In the genomic region with DNA sequence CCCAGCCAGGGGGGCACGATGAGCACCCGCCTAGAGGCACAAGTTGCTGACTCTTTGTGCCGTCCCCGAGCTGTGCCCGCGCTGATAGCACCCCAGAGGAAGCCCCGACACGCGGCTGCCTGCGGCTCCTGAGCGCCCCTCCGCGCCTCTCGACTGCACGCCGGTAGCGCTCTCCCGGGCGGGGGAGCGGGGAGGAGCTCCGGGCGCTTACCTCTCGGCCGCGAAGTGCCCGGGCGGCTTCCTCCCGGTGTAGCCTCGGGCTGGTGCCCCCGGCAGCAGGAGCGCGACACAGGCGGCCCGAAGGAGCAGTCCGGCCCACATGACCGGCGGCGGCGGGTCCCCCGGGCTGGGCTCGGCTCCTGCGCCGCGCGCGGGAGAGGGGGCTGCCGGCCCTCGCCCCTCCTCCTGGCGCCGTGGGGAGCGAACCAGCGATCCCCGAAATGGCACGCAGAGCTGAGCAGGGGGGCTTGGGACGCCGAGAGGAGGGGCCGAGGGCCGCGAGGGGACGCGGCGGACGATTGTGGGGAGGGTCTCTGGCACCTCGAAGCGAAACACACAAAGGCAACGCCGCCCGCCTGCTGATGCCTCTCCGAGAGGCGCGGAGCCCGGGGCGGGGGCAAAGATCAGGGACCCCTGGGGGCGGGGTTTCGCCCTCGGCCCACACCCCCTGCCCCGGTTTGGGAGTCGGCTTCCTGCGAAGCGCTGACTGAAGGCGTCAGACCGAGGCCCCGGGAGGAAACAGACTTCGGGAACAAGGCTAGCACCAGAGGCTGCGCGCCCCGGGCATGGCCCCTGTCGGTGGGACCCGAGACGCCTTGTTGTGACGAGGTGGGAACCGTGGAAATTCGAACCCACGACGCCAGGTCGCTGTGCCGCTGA, we compare ENCODE assay signal across 8 cellular contexts. TPM values are rescaled to one million over a fixed set of nuclear protein-coding genes. Genes with fewer than 3 reads are reported as not detected.
DNase-seq lines count a peak whose midpoint lies in the region; ATAC-seq and TF ChIP-seq lines count a peak whose summit lies in the region.

A gene with protein sequence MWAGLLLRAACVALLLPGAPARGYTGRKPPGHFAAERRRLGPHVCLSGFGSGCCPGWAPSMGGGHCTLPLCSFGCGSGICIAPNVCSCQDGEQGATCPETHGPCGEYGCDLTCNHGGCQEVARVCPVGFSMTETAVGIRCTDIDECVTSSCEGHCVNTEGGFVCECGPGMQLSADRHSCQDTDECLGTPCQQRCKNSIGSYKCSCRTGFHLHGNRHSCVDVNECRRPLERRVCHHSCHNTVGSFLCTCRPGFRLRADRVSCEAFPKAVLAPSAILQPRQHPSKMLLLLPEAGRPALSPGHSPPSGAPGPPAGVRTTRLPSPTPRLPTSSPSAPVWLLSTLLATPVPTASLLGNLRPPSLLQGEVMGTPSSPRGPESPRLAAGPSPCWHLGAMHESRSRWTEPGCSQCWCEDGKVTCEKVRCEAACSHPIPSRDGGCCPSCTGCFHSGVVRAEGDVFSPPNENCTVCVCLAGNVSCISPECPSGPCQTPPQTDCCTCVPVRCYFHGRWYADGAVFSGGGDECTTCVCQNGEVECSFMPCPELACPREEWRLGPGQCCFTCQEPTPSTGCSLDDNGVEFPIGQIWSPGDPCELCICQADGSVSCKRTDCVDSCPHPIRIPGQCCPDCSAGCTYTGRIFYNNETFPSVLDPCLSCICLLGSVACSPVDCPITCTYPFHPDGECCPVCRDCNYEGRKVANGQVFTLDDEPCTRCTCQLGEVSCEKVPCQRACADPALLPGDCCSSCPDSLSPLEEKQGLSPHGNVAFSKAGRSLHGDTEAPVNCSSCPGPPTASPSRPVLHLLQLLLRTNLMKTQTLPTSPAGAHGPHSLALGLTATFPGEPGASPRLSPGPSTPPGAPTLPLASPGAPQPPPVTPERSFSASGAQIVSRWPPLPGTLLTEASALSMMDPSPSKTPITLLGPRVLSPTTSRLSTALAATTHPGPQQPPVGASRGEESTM (minus strand): TSS at position 600 of the 879 bp plus-strand sequence. CDS start 279 bp downstream, at position 321.

- WGBS in hepatocyte (ENCODE audit: low lambda C conversion rate, missing lambda C conversion rate) = 2% methylated on average over 84 of the region's 97 CpGs

- TF ChIP-seq CTCF in DOHH2 (IDR thresholded peaks at IDR 0.05; ENCODE audit: low read depth, low read length, poor library complexity, severe bottlenecking) (peak; percentile 50), KMS-11 (conservative IDR thresholded peaks at IDR 0.05; ENCODE audit: low read depth, low read length) (no peak), SU-DHL-6 (IDR thresholded peaks at IDR 0.05; ENCODE audit: insufficient read depth, low read length, poor library complexity, severe bottlenecking) (no peak), hepatocyte (IDR thresholded peaks at IDR 0.05; ENCODE audit: poor library complexity) (peak; percentile 33)

- no peaks in the 10 kb centered on the region for H3K9me3 Mint-ChIP-seq in activated naive CD8-positive, alpha-beta T cell treated with anti-CD3 and anti-CD28 coated beads, Interleukin-2, amount 50 U/mL, for 24 hours

- H3K4me3 ChIP-seq in DOHH2 (ENCODE audit: low read length) = peak within 1 kb of the TSS; percentile 87
- peak within 1 kb of the TSS; percentile 62 for H3K4me3 ChIP-seq in KMS-11 (IDR thresholded peaks at IDR 0.05; ENCODE audit: insufficient read depth, low read depth, low read length)
- peak within 1 kb of the TSS; percentile 81 for H3K4me3 ChIP-seq in SU-DHL-6 (ENCODE audit: insufficient read depth, low read length, poor library complexity, severe bottlenecking)
- H3K4me3 ChIP-seq in hepatocyte = peak within 1 kb of the TSS; percentile 61
- H3K4me3 ChIP-seq in skin epidermis = peak within 1 kb of the TSS; percentile 35 to 56 (median 50)

- H3K9me3 ChIP-seq in DOHH2 (ENCODE audit: control insufficient read depth, insufficient read depth, low read length) = no peaks in the 10 kb centered on the region
- no peaks in the 10 kb centered on the region for H3K9me3 ChIP-seq in SU-DHL-6 (ENCODE audit: insufficient read depth, low read length)
- H3K9me3 ChIP-seq in hepatocyte (ENCODE audit: low read depth) = no peaks in the 10 kb centered on the region

- H3K9me2 ChIP-seq in DOHH2 (replicated peaks; ENCODE audit: control insufficient read depth, low read length) (no peaks in the 10 kb centered on the region), SU-DHL-6 (replicated peaks; ENCODE audit: insufficient read depth, low read length) (no peaks in the 10 kb centered on the region), hepatocyte (replicated peaks; ENCODE audit: insufficient read depth) (no peaks in the 10 kb centered on the region)

- peak within 1 kb of the TSS; percentile 85 for H3K4me2 ChIP-seq in DOHH2 (ENCODE audit: low read length)
- H3K4me2 ChIP-seq in KMS-11 = peak within 1 kb of the TSS; percentile 83
- peak within 1 kb of the TSS; percentile 99 for H3K4me2 ChIP-seq in SU-DHL-6 (ENCODE audit: low read depth, low read length, poor library complexity, severe bottlenecking)
- peak within 1 kb of the TSS; percentile 98 for H3K4me2 ChIP-seq in hepatocyte

- peak within 1 kb of the TSS; percentile 19 for H2AFZ ChIP-seq in KMS-11 (ENCODE audit: low read depth)
- peak within 1 kb of the TSS; percentile 83 for H2AFZ ChIP-seq in SU-DHL-6 (ENCODE audit: low read depth, low read length, severe bottlenecking)
- H2AFZ ChIP-seq in hepatocyte = peak within 1 kb of the TSS; percentile 66

- H3K36me3 Mint-ChIP-seq in activated naive CD8-positive, alpha-beta T cell treated with anti-CD3 and anti-CD28 coated beads, Interleukin-2, amount 50 U/mL, for 24 hours (ENCODE audit: low read depth) = peaks cover 28% of the 10 kb centered on the region

- peaks cover 43% of the 10 kb centered on the region for H3K4me1 Mint-ChIP-seq in activated naive CD8-positive, alpha-beta T cell treated with anti-CD3 and anti-CD28 coated beads, Interleukin-2, amount 50 U/mL, for 24 hours

- H3K79me2 ChIP-seq in DOHH2 (ENCODE audit: control insufficient read depth, low read length) (peaks cover 18% of the 10 kb centered on the region), KMS-11 (ENCODE audit: insufficient read depth, low read depth) (no peaks in the 10 kb centered on the region), SU-DHL-6 (ENCODE audit: insufficient read depth, low read length) (peaks cover 34% of the 10 kb centered on the region), hepatocyte (peaks cover 10% of the 10 kb centered on the region)

- H3K27ac ChIP-seq in DOHH2 (ENCODE audit: low read depth, low read length) (peak within 1 kb of the TSS; percentile 72), KMS-11 (peak within 1 kb of the TSS; percentile 93), SU-DHL-6 (ENCODE audit: low read depth, low read length) (peak within 1 kb of the TSS; percentile 88), hepatocyte (peak within 1 kb of the TSS; percentile 63), skin epidermis (peak within 1 kb of the TSS in 18 of 21 experiments; percentile 1 to 85 (median 64))

- H3K4me1 ChIP-seq in DOHH2 (ENCODE audit: control insufficient read depth, low read length) (peaks cover 21% of the 10 kb centered on the region), KMS-11 (ENCODE audit: low read depth, poor library complexity, severe bottlenecking) (peaks cover 58% of the 10 kb centered on the region), hepatocyte (ENCODE audit: insufficient read depth) (peaks cover 14% of the 10 kb centered on the region)

- H3K27me3 ChIP-seq in DOHH2 (ENCODE audit: control insufficient read depth, low read length) (no peaks in the 10 kb centered on the region), KMS-11 (ENCODE audit: insufficient read depth, low read depth) (no peaks in the 10 kb centered on the region), SU-DHL-6 (ENCODE audit: low read length) (no peaks in the 10 kb centered on the region), hepatocyte (no peaks in the 10 kb centered on the region)

- H3K36me3 ChIP-seq in DOHH2 (ENCODE audit: control insufficient read depth, low read length) = peaks cover 39% of the 10 kb centered on the region
- no peaks in the 10 kb centered on the region for H3K36me3 ChIP-seq in KMS-11 (ENCODE audit: insufficient read depth)
- H3K36me3 ChIP-seq in SU-DHL-6 (ENCODE audit: low read length) = no peaks in the 10 kb centered on the region
- no peaks in the 10 kb centered on the region for H3K36me3 ChIP-seq in hepatocyte (replicated peaks; ENCODE audit: insufficient read depth, low read depth)

- H3K27me3 Mint-ChIP-seq in activated naive CD8-positive, alpha-beta T cell treated with anti-CD3 and anti-CD28 coated beads, Interleukin-2, amount 50 U/mL, for 24 hours = peaks cover 12% of the 10 kb centered on the region

- peak within 1 kb of the TSS; percentile 88 for H3K4me3 Mint-ChIP-seq in activated naive CD8-positive, alpha-beta T cell treated with anti-CD3 and anti-CD28 coated beads, Interleukin-2, amount 50 U/mL, for 24 hours

- peak within 1 kb of the TSS; percentile 99 for H3K9ac ChIP-seq in KMS-11
- H3K9ac ChIP-seq in SU-DHL-6 (ENCODE audit: low read length) = peak within 1 kb of the TSS; percentile 99

- H3F3A ChIP-seq in DOHH2 (ENCODE audit: control insufficient read depth, insufficient read depth) (peaks cover 21% of the 10 kb centered on the region), SU-DHL-6 (ENCODE audit: insufficient read depth) (peaks cover 16% of the 10 kb centered on the region)

- H3K27ac Mint-ChIP-seq in activated naive CD8-positive, alpha-beta T cell treated with anti-CD3 and anti-CD28 coated beads, Interleukin-2, amount 50 U/mL, for 24 hours = peak within 1 kb of the TSS; percentile 91

- DNase-seq in activated naive CD8-positive, alpha-beta T cell treated with anti-CD3 and anti-CD28 coated beads, Interleukin-2, amount 50 U/mL, for 24 hours = peak; percentile 80
- peak; percentile 88 for DNase-seq in hepatocyte (ENCODE audit: low spot score)
- no peak for DNase-seq in H4 (ENCODE audit: low spot score)

- H4K20me1 ChIP-seq in DOHH2 (ENCODE audit: control insufficient read depth, insufficient read depth, low read depth, low read length) (no peaks in the 10 kb centered on the region), KMS-11 (ENCODE audit: insufficient read depth) (no peaks in the 10 kb centered on the region), SU-DHL-6 (ENCODE audit: low read depth, low read length) (no peaks in the 10 kb centered on the region), hepatocyte (ENCODE audit: insufficient read depth, poor library complexity, severe bottlenecking) (no peaks in the 10 kb centered on the region)

- peak; percentile 72 for ATAC-seq in GM21529 (IDR thresholded peaks at IDR 0.05; ENCODE audit: unreplicated experiment)
- peak; percentile 79 for ATAC-seq in activated naive CD8-positive, alpha-beta T cell treated with anti-CD3 and anti-CD28 coated beads, Interleukin-2, amount 50 U/mL, for 24 hours

RNA-seq across cellular contexts. Expression of the gene that starts here (rescaled TPM):
- total RNA-seq in hepatocyte = 6.7 and 7.8 TPM in 2 replicates
- 11.0 and 13.4 TPM in 2 replicates for polyA plus RNA-seq in hepatocyte
- total RNA-seq in H4 (2014; rRNA removed; shearing (Covaris generic)) = 0.35 TPM in 1 of 2 replicates, not detected in the other

Comparison
In these comparisons a context has a peak if more than half of its experiments do, and no peak if none do; other contexts are left out.
1. CTCF ChIP-seq: peak in DOHH2 (single experiment) and hepatocyte (single experiment); none in KMS-11 (single experiment) and SU-DHL-6 (single experiment).
2. H2AFZ ChIP-seq: peak in every context shown above with its lines; median percentile 83 in SU-DHL-6; 66 in hepatocyte; 19 in KMS-11.
3. Peak in every context shown above with its lines, with median percentiles within 50 percentile points of each other: H3K27ac ChIP-seq, H3K4me2 ChIP-seq and H3K4me3 ChIP-seq.